ENCODE assay signal across 8 cellular contexts in genomic region chr19:7869453-7869909, GRCh38. TPM values are rescaled to one million over a fixed set of nuclear protein-coding genes. Genes with fewer than 3 reads are reported as not detected.
DNase-seq lines count a peak whose midpoint lies in the region; ATAC-seq, FAIRE-seq and TF ChIP-seq lines count a peak whose summit lies in the region.

No MANE protein-coding gene starts in this region.

- no peaks in the 10 kb centered on the region for H3K9me2 ChIP-seq in OCI-LY1 (ENCODE audit: low read depth, low read length)

- H3F3A ChIP-seq in OCI-LY1 (ENCODE audit: insufficient read depth, low read length), result 0 out of 2 replicates have a peak, but pooled peaks cover 3% of the 10 kb centered on the region

- H4K20me1 ChIP-seq in OCI-LY1 (ENCODE audit: insufficient read depth, low read length), result no peaks in the 10 kb centered on the region

- H3K14ac ChIP-seq in trophoblast cell (ENCODE audit: low read length), result no peak overlapping the region

- H3K36me3 ChIP-seq in OCI-LY1 (ENCODE audit: insufficient read depth, low read length) (no peaks in the 10 kb centered on the region), trophoblast cell (ENCODE audit: control insufficient read depth in 1 of 2, insufficient read depth in 2 of 2, low read length in 2 of 2) (no peaks in the 10 kb centered on the region)

- no peak overlapping the region for H4K91ac ChIP-seq in trophoblast cell (ENCODE audit: low read depth, low read length)

- H3K9me3 Mint-ChIP-seq in activated T-cell treated with anti-CD3 and anti-CD28 coated beads, Interleukin-2, amount 50 U/mL, for 72 hours, result no peaks in the 10 kb centered on the region

- no peak overlapping the region; the same call in 1 of the 2 replicates for H3K9ac ChIP-seq in OCI-LY1 (ENCODE audit: low read length)
- H3K9ac ChIP-seq in trophoblast cell (ENCODE audit: low read length), result no peak overlapping the region

- no peak overlapping the region for H2BK120ac ChIP-seq in trophoblast cell (ENCODE audit: insufficient read depth, low read length, poor library complexity)

- peaks cover 3% of the 10 kb centered on the region for H3K79me1 ChIP-seq in trophoblast cell (ENCODE audit: low read length)

- H3K18ac ChIP-seq in trophoblast cell (ENCODE audit: low read length), result no peak overlapping the region

- no peak overlapping the region for H3K23ac ChIP-seq in trophoblast cell (ENCODE audit: low read length)

- DNase-seq in GM12864 (ENCODE audit: low read depth), result peak; percentile 22
- DNase-seq in activated T-cell treated with anti-CD3 and anti-CD28 coated beads, Interleukin-2, amount 50 U/mL, for 72 hours, result peak; percentile 85 to 88
- peak in 1 of 2 donors; percentile 70 for DNase-seq in foreskin keratinocyte
- peak; percentile 55 to 79 for DNase-seq in trophoblast cell
- DNase-seq in urothelium cell line (ENCODE audit: low spot score), result peak; percentile 48
- no peak for DNase-seq in middle frontal gyrus (ENCODE audit: extremely low spot score, low spot score)

- no peak overlapping the region for H2AK5ac ChIP-seq in trophoblast cell (ENCODE audit: low read length)

- H3K36me3 Mint-ChIP-seq in activated T-cell treated with anti-CD3 and anti-CD28 coated beads, Interleukin-2, amount 50 U/mL, for 72 hours (ENCODE audit: insufficient read depth in 2 of 2), result no peaks in the 10 kb centered on the region

- no peak overlapping the region for H3K27ac Mint-ChIP-seq in activated T-cell treated with anti-CD3 and anti-CD28 coated beads, Interleukin-2, amount 50 U/mL, for 72 hours

- WGBS in trophoblast cell (ENCODE audit: extremely low coverage, insufficient coverage, insufficient read length), result no CpG with 5 or more reads among the region's 47 CpGs

- H3K27me3 Mint-ChIP-seq in activated T-cell treated with anti-CD3 and anti-CD28 coated beads, Interleukin-2, amount 50 U/mL, for 72 hours (ENCODE audit: low read depth), result peaks cover 48% of the 10 kb centered on the region

- H3K4ac ChIP-seq in trophoblast cell (ENCODE audit: low read depth, low read length), result no peak overlapping the region

- peaks cover 47% of the 10 kb centered on the region for H3K4me1 Mint-ChIP-seq in activated T-cell treated with anti-CD3 and anti-CD28 coated beads, Interleukin-2, amount 50 U/mL, for 72 hours (ENCODE audit: low read depth)

- H3K4me3 ChIP-seq in GM12864 (ENCODE audit: low read depth, low read length), result peak overlapping the region; percentile 50
- peak overlapping the region; percentile 56 for H3K4me3 ChIP-seq in OCI-LY1 (ENCODE audit: low read depth, low read length, poor library complexity, severe bottlenecking)
- H3K4me3 ChIP-seq in trophoblast cell (ENCODE audit: low read depth, low read length), result peak overlapping the region; percentile 43

- peak overlapping the region; percentile 12 for H4K12ac ChIP-seq in trophoblast cell (ENCODE audit: low read depth, low read length)

- no peak overlapping the region for H2BK12ac ChIP-seq in trophoblast cell (ENCODE audit: low read length)

- H3K4me3 Mint-ChIP-seq in activated T-cell treated with anti-CD3 and anti-CD28 coated beads, Interleukin-2, amount 50 U/mL, for 72 hours, result peak overlapping the region; percentile 80 to 86

- H2BK5ac ChIP-seq in trophoblast cell (ENCODE audit: low read depth, low read length, poor library complexity), result no peak overlapping the region

- H2AFZ ChIP-seq in OCI-LY1 (ENCODE audit: low read length) (no peak overlapping the region), trophoblast cell (ENCODE audit: insufficient read depth, low read length, poor library complexity) (peak overlapping the region; percentile 88)

- peak; percentile 52 for ATAC-seq in HG02759 (IDR thresholded peaks at IDR 0.05; ENCODE audit: unreplicated experiment)
- ATAC-seq in activated T-cell treated with anti-CD3 and anti-CD28 coated beads, Interleukin-2, amount 50 U/mL, for 72 hours (replicated peaks in 1 of 2), result peak; percentile 64 to 66
- ATAC-seq in foreskin keratinocyte, result peak; percentile 48

- no peak overlapping the region for H4K8ac ChIP-seq in trophoblast cell (ENCODE audit: low read depth, low read length)

- peaks cover 18% of the 10 kb centered on the region for H3K4me1 ChIP-seq in OCI-LY1 (ENCODE audit: insufficient read depth, low read length, severe bottlenecking)
- no peaks in the 10 kb centered on the region for H3K4me1 ChIP-seq in foreskin keratinocyte
- H3K4me1 ChIP-seq in trophoblast cell (ENCODE audit: control insufficient read depth in 1 of 2, insufficient read depth in 2 of 2, low read length in 2 of 2), result peaks cover 16 to 38% of the 10 kb centered on the region in 2 experiments

- no peak for TF ChIP-seq CTCF in GM12864 (IDR thresholded peaks at IDR 0.05; ENCODE audit: low read depth, low read length, missing control alignments)
- no peak for TF ChIP-seq CTCF in OCI-LY1 (IDR thresholded peaks at IDR 0.05; ENCODE audit: low read length)
- TF ChIP-seq CTCF in foreskin keratinocyte (conservative IDR thresholded peaks at IDR 0.05), result no peak

- no peaks in the 10 kb centered on the region for H3K9me3 ChIP-seq in OCI-LY1 (ENCODE audit: low read length)
- peaks cover 13% of the 10 kb centered on the region for H3K9me3 ChIP-seq in trophoblast cell (ENCODE audit: insufficient read depth, low read depth, low read length)

- H3K79me2 ChIP-seq in OCI-LY1 (ENCODE audit: insufficient read depth, low read length), result no peaks in the 10 kb centered on the region
- H3K79me2 ChIP-seq in trophoblast cell (ENCODE audit: control insufficient read depth, insufficient read depth, low read length, poor library complexity), result no peaks in the 10 kb centered on the region

- H3K27ac ChIP-seq in OCI-LY1 (ENCODE audit: low read depth, low read length, poor library complexity, severe bottlenecking) (no peak overlapping the region), foreskin keratinocyte (no peak overlapping the region), trophoblast cell (ENCODE audit: low read depth, low read length) (no peak overlapping the region)

- FAIRE-seq in urothelium cell line (lab: Jason Lieb, UNC), result no peak

- H3K27me3 ChIP-seq in OCI-LY1 (ENCODE audit: insufficient read depth, low read length), result no peaks in the 10 kb centered on the region
- peaks cover 33% of the 10 kb centered on the region for H3K27me3 ChIP-seq in foreskin keratinocyte
- peaks cover 23% of the 10 kb centered on the region for H3K27me3 ChIP-seq in trophoblast cell (ENCODE audit: insufficient read depth, low read length)

- H3K4me2 ChIP-seq in OCI-LY1 (ENCODE audit: low read length) (peak overlapping the region; percentile 73), trophoblast cell (ENCODE audit: low read length) (peak overlapping the region; percentile 71)

RNA-seq across cellular contexts. Expression of gene PRR36, which starts 4.7 kb away (rescaled TPM):
- total RNA-seq in activated T-cell treated with anti-CD3 and anti-CD28 coated beads, Interleukin-2, amount 50 U/mL, for 72 hours, result under 1 TPM; 0.63 to 0.96 TPM
- 0.03 TPM in 1 of 2 replicates, not detected in the other for total RNA-seq in foreskin keratinocyte
- 0.02 and 0.03 TPM in 2 replicates for polyA plus RNA-seq in foreskin keratinocyte
- polyA plus RNA-seq in trophoblast cell (2013), result 0.94 and 1.00 TPM in 2 replicates

RNA-seq across cellular contexts. Expression of gene LRRC8E, which starts 18.8 kb away (rescaled TPM):
- total RNA-seq in activated T-cell treated with anti-CD3 and anti-CD28 coated beads, Interleukin-2, amount 50 U/mL, for 72 hours, result not detected
- 8.2 and 10.6 TPM in 2 replicates for total RNA-seq in foreskin keratinocyte
- 4.6 and 5.7 TPM in 2 replicates for polyA plus RNA-seq in foreskin keratinocyte
- polyA plus RNA-seq in trophoblast cell (2013), result 2.3 and 2.4 TPM in 2 replicates

RNA-seq across cellular contexts. Expression of gene MAP2K7, which starts 34.2 kb away (rescaled TPM):
- total RNA-seq in activated T-cell treated with anti-CD3 and anti-CD28 coated beads, Interleukin-2, amount 50 U/mL, for 72 hours, result 10 to 100 TPM; 40.2 to 40.3 TPM
- total RNA-seq in foreskin keratinocyte, result 12.7 and 13.5 TPM in 2 replicates
- 15.6 and 18.3 TPM in 2 replicates for polyA plus RNA-seq in foreskin keratinocyte
- 32.6 and 34.8 TPM in 2 replicates for polyA plus RNA-seq in trophoblast cell (2013)

RNA-seq across cellular contexts. Expression of gene EVI5L, which starts 39.5 kb away (rescaled TPM):
- 10 to 100 TPM in 1 of 2 donors, 1 to 10 TPM in 1; 7.8 to 10.4 TPM for total RNA-seq in activated T-cell treated with anti-CD3 and anti-CD28 coated beads, Interleukin-2, amount 50 U/mL, for 72 hours
- total RNA-seq in foreskin keratinocyte, result 11.4 and 13.7 TPM in 2 replicates
- 9.8 and 11.5 TPM in 2 replicates for polyA plus RNA-seq in foreskin keratinocyte
- 7.0 and 7.3 TPM in 2 replicates for polyA plus RNA-seq in trophoblast cell (2013)

RNA-seq across cellular contexts. Expression of gene TGFBR3L, which starts 45.1 kb away (rescaled TPM):
- total RNA-seq in activated T-cell treated with anti-CD3 and anti-CD28 coated beads, Interleukin-2, amount 50 U/mL, for 72 hours, result 1 to 10 TPM; 7.4 to 9.7 TPM
- total RNA-seq in foreskin keratinocyte, result 2.1 and 2.5 TPM in 2 replicates
- polyA plus RNA-seq in foreskin keratinocyte, result 3.6 and 5.0 TPM in 2 replicates
- polyA plus RNA-seq in trophoblast cell (2013), result 0.64 and 0.90 TPM in 2 replicates
